ENCODE assay signal across 21 cellular contexts in genomic region chr5:175365866-175366265, GRCh38.
"Had no signal": no experiment of that assay in that cellular context is flagged by ENCODE, and none has a peak within 500 bp of the region (broad histone marks: within the 10 kb centered on the region; RNA-seq: fewer than 3 reads in every experiment).

No MANE protein-coding gene starts in this region.

- DNase-seq: KBM-7, MV-4-11, NCI-H1048, NCI-H1105, NCI-H1436 treated with DMSO at 0.1 percent for 48 hours, NCI-H1694, NCI-H187 treated with DMSO at 0.1 percent for 48 hours, NCI-H2029 treated with DMSO at 0.1 percent for 48 hours, NCI-H2107, NCI-H2227 treated with DMSO at 0.1 percent for 48 hours, NCI-H446 treated with DMSO at 0.1 percent for 48 hours, NCI-H510A treated with DMSO at 0.1 percent for 48 hours, NCI-H774, Right ventricle myocardium superior, RPMI8226, SIG-M5 had no signal

- H3K9me3 ChIP-seq: SJSA1 had no signal

- FAIRE-seq: HTR-8/SVneo, RCC 7860 had no signal

- H3K4me1 ChIP-seq: SJSA1 had no signal

- H3K4me3 ChIP-seq: SJSA1, SK-N-MC had no signal

- H3K27ac ChIP-seq: HL-60, SJSA1, SK-N-MC had no signal
